12 cellular contexts compared by ENCODE assay signal in the genomic region with DNA sequence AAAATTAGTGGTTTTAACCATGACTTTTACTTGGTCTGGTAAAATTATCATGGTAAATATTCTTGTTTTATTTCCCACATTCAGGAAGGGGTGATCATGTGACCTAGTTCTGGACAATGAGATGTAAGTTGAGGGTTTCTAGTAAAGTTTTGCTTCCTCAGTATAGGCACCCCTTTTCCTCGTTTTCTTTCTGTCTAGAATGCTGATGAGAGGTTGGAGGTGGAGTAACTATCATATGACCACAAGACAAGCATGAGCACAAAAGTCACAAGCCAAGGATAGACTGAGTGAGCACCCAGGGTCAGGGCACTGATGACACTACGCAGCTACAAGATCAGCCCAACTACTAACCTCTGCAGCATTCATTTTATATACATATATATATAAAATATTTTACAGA. TPM values are rescaled to one million over a fixed set of nuclear protein-coding genes. Genes with fewer than 3 reads are reported as not detected.
A peak's percentile ranks its signal among the peaks of the same experiment; 100 is the strongest.
DNase-seq lines count a peak whose midpoint lies in the region; ATAC-seq, FAIRE-seq and TF ChIP-seq lines count a peak whose summit lies in the region.
"Had no signal": no experiment of that assay in that cellular context is flagged by ENCODE, and none has a peak within 500 bp of the region (broad histone marks: within the 10 kb centered on the region; RNA-seq: fewer than 3 reads in every experiment).

No MANE protein-coding gene starts in this region.

- 53 to 56% methylated on average over 2 of the region's 2 CpGs for WGBS in pancreas, 2 donors

- no peak for FAIRE-seq in pancreas (lab: Jason Lieb, UNC)

- ATAC-seq in pancreas (peak in 3 of 4 donors; percentile 36 to 40 (median 39)), GM19452 (IDR thresholded peaks at IDR 0.05; ENCODE audit: unreplicated experiment) (no peak)
- ATAC-seq in activated naive CD4-positive, alpha-beta T cell treated with anti-CD3 and anti-CD28 coated beads, Interleukin-2, amount 50 U/mL, for 72 hours: no peak

- DNase-seq in G401 (ENCODE audit: low spot score) (peak; percentile 18), fibroblast of mammary gland (ENCODE audit: low read depth) (peak; percentile 35), pancreas (no peak), GM19240 (ENCODE audit: insufficient read length, low spot score) (no peak), retina (no peak)
- no peak for DNase-seq in activated naive CD4-positive, alpha-beta T cell treated with anti-CD3 and anti-CD28 coated beads, Interleukin-2, amount 50 U/mL, for 72 hours (ENCODE audit: low spot score in 2 of 2)
- DNase-seq: DND-41; effector memory CD4-positive, alpha-beta T cell; NCI-H1092 treated with DMSO at 0.1 percent for 48 hours; SIG-M5 had no signal

- H3K9me3 ChIP-seq in OCI-LY3 (ENCODE audit: insufficient read depth, low read length): no peaks in the 10 kb centered on the region
- H3K9me3 ChIP-seq in pancreas: no peaks in the 10 kb centered on the region

- TF ChIP-seq CTCF in OCI-LY3 (IDR thresholded peaks at IDR 0.05; ENCODE audit: low read depth, low read length) (no peak), fibroblast of mammary gland (conservative IDR thresholded peaks at IDR 0.05; ENCODE audit: control insufficient read depth, insufficient read depth, low read depth, low read length) (no peak), pancreas (IDR thresholded peaks at IDR 0.05) (no peak)

- peak overlapping the region; percentile 67 for H3K4me3 ChIP-seq in OCI-LY3 (ENCODE audit: low read length)
- no peak overlapping the region for H3K4me3 ChIP-seq in fibroblast of mammary gland (ENCODE audit: control insufficient read depth, low read depth, low read length)
- peak overlapping the region in 3 of 4 donors; percentile 18 to 43 (median 41) for H3K4me3 ChIP-seq in pancreas

- no peaks in the 10 kb centered on the region for H4K20me1 ChIP-seq in OCI-LY3 (ENCODE audit: insufficient read depth, low read length)

- H3K27me3 ChIP-seq in OCI-LY3 (ENCODE audit: low read depth, low read length) (no peaks in the 10 kb centered on the region), pancreas (no peaks in the 10 kb centered on the region)

- H3K79me2 ChIP-seq in OCI-LY3 (ENCODE audit: low read length): peaks cover 63% of the 10 kb centered on the region

- H3K27ac ChIP-seq in OCI-LY3 (ENCODE audit: low read length) (peak overlapping the region; percentile 99), pancreas (no peak overlapping the region)

- no peaks in the 10 kb centered on the region for H3K9me3 Mint-ChIP-seq in activated naive CD4-positive, alpha-beta T cell treated with anti-CD3 and anti-CD28 coated beads, Interleukin-2, amount 50 U/mL, for 72 hours

- no peak overlapping the region for H3K27ac Mint-ChIP-seq in activated naive CD4-positive, alpha-beta T cell treated with anti-CD3 and anti-CD28 coated beads, Interleukin-2, amount 50 U/mL, for 72 hours

- H2AFZ ChIP-seq in OCI-LY3 (ENCODE audit: low read depth, low read length): no peak overlapping the region

- peak overlapping the region; percentile 49; the same call in 1 of the 2 replicates for H3K9ac ChIP-seq in OCI-LY3 (ENCODE audit: low read length)

- no peaks in the 10 kb centered on the region for H3K36me3 Mint-ChIP-seq in activated naive CD4-positive, alpha-beta T cell treated with anti-CD3 and anti-CD28 coated beads, Interleukin-2, amount 50 U/mL, for 72 hours

- H3K4me2 ChIP-seq in OCI-LY3 (ENCODE audit: low read length): peak overlapping the region; percentile 54

- in situ Hi-C loops in G401 (cut with HindIII; ENCODE audit: low sequenced_read_pairs): no loop called here

- intact Hi-C loops in pancreas (cut with DNase I): no loop called here

- H3K4me1 ChIP-seq in OCI-LY3 (ENCODE audit: low read length) (peaks cover 52% of the 10 kb centered on the region), pancreas (peaks cover 0 to 12% (median 0%) of the 10 kb centered on the region in 3 donors)

- H3K36me3 ChIP-seq in OCI-LY3 (replicated peaks; ENCODE audit: low read depth, low read length) (no peaks in the 10 kb centered on the region), pancreas (no peaks in the 10 kb centered on the region)

RNA-seq across cellular contexts. Expression of a gene that starts 53.9 kb away (rescaled TPM):
- total RNA-seq in G401 (2014; rRNA removed; shearing (Covaris generic)): 0.68 and 3.7 TPM in 2 replicates
- total RNA-seq in pancreas: 10 to 100 TPM; 22.3 to 43.0 (median 33.3) TPM
- polyA plus RNA-seq in pancreas: 10 to 100 TPM; 16.7 to 22.0 TPM
- total RNA-seq in activated naive CD4-positive, alpha-beta T cell treated with anti-CD3 and anti-CD28 coated beads, Interleukin-2, amount 50 U/mL, for 72 hours: 10 to 100 TPM; 12.4 to 13.6 TPM

Comparison
In these comparisons a context has a peak if more than half of its experiments do, and no peak if none do; other contexts are left out.
1. DNase-seq: peak in G401 (single experiment) and fibroblast of mammary gland (single experiment); none in pancreas (0 of 6), GM19240 (single experiment), activated naive CD4-positive, alpha-beta T cell treated with anti-CD3 and anti-CD28 coated beads, Interleukin-2, amount 50 U/mL, for 72 hours (0 of 2) and retina (single experiment).
2. ATAC-seq: peak in pancreas (3 of 4); none in activated naive CD4-positive, alpha-beta T cell treated with anti-CD3 and anti-CD28 coated beads, Interleukin-2, amount 50 U/mL, for 72 hours (0 of 2) and GM19452 (single experiment).